ENCODE assay signal across 9 cellular contexts in the genomic region with DNA sequence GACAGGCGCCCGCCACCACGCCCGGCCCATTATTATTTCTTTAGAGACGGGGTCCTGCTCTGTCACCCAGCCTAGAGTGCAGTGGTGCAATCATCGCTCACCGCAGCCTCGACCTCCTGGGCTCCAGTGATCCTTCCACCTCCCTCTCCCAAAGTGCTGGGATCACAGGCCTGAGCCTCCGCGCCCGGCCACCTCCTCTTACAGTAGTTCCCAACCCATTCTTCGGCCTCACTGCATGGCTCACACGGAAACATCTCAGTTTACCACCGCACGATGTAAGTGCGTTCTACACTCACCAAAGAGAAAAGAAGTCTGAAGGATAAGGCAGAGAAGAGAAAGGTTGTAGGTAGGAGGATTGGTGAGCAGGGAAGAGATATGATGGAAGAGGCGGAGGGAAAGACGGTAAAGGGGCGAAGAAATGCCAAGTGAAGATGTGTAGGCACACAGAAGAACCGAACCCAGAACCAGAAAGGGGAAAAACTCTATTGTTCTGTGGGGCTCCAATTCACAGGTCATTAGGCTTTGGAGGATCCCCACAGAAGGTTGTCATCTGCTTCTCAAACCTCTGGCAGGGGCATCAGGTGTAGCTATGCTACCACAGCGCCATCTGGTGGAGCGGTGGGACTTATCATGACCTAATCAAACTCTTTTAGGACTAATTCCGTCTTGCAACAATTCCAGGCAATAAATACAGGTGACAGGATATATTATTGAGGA.
DNase-seq lines count a peak whose midpoint lies in the region; ATAC-seq and TF ChIP-seq lines count a peak whose summit lies in the region.
"Had no signal": no experiment of that assay in that cellular context is flagged by ENCODE, and none has a peak within 500 bp of the region (broad histone marks: within the 10 kb centered on the region; RNA-seq: fewer than 3 reads in every experiment).

No MANE protein-coding gene starts in this region.

- peak; percentile 89 for TF ChIP-seq CTCF in Calu3 (IDR thresholded peaks at IDR 0.05; ENCODE audit: unreplicated experiment)
- peak; percentile 74 to 92 (median 84) for TF ChIP-seq CTCF in gastroesophageal sphincter (IDR thresholded peaks at IDR 0.05)
- peak; percentile 94 for TF ChIP-seq CTCF in osteocyte (IDR thresholded peaks at IDR 0.05)
- peak; percentile 75 to 88 (median 81) for TF ChIP-seq CTCF in thyroid gland (IDR thresholded peaks at IDR 0.05)

- TF ChIP-seq EP300 in gastroesophageal sphincter (IDR thresholded peaks at IDR 0.05) = no peak

- H3K4me1 ChIP-seq in SJSA1 (replicated peaks) = peaks cover 28% of the 10 kb centered on the region
- H3K4me1 ChIP-seq in gastroesophageal sphincter = peaks cover 0 to 23% (median 0%) of the 10 kb centered on the region in 3 donors
- peaks cover 7 to 18% of the 10 kb centered on the region in 2 donors for H3K4me1 ChIP-seq in thyroid gland

- H3K36me3 Mint-ChIP-seq in Calu3 (ENCODE audit: insufficient read depth, unreplicated experiment) (no peaks in the 10 kb centered on the region), osteocyte (ENCODE audit: unreplicated experiment) (peaks cover 4% of the 10 kb centered on the region)

- intact Hi-C loops in Calu3 (cut with micrococcal nuclease; ENCODE audit: unreplicated experiment) (loop anchor here (1.0 to 10.0 kb wide), 3 partner anchors 608 to 924 kb away; no protein-coding TSS in a partner anchor), thyroid gland (cut with DNase I) (loop anchor here (5.0 kb wide), 1 partner anchor 851 kb away; a partner anchor contains a TSS)

- no TSS peak for BruUV-seq in Calu3 (replicated peaks; lab: Mats Ljungman, UMichigan)

- DNase-seq in Calu3 (peak; percentile 89), MV-4-11 (lab: John Stamatoyannopoulos, UW) (peak; percentile 43), SJSA1 (ENCODE audit: low read depth in 1 of 2, low spot score in 2 of 2) (peak; percentile 62 to 84), osteocyte (ENCODE audit: extremely low spot score, unreplicated experiment) (peak; percentile 93), thyroid gland (peak; percentile 91 to 96)
- DNase-seq in activated effector memory CD4-positive, alpha-beta T cell treated with anti-CD3 and anti-CD28 coated beads, Interleukin-2, amount 50 U/mL, for 16 hours = peak; percentile 93

- H3K27me3 Mint-ChIP-seq in Calu3 (ENCODE audit: unreplicated experiment) (no peaks in the 10 kb centered on the region), osteocyte (ENCODE audit: unreplicated experiment) (no peaks in the 10 kb centered on the region)

- H3K9me3 Mint-ChIP-seq in Calu3 (ENCODE audit: low read depth, unreplicated experiment) = no peaks in the 10 kb centered on the region
- H3K9me3 Mint-ChIP-seq in osteocyte (ENCODE audit: unreplicated experiment) = peaks cover 3% of the 10 kb centered on the region
- H3K9me3 Mint-ChIP-seq: T-helper 1 cell treated with Interleukin-12 subunit alpha and Interleukin-12 subunit beta and Interleukin-4 antibody, amounts not matched to agents 30 μg/mL and 1 μg/mL, for 36 hours had no signal

- H3K27me3 ChIP-seq in SJSA1 (replicated peaks) (no peaks in the 10 kb centered on the region), gastroesophageal sphincter (no peaks in the 10 kb centered on the region), thyroid gland (no peaks in the 10 kb centered on the region)

- CTCF ChIA-PET in Calu3 (lab: Charles Lee) = interaction anchor here (0.8 to 1.6 kb wide), 3 partner anchors 418 to 850 kb away, joined by 4 to 15 read pairs (median 5); no protein-coding TSS in a partner anchor

- ATAC-seq in GM21619 (IDR thresholded peaks at IDR 0.05; ENCODE audit: unreplicated experiment) (peak; percentile 63), gastroesophageal sphincter (peak; percentile 58)

- H3K9me3 ChIP-seq in SJSA1 (replicated peaks) = no peaks in the 10 kb centered on the region
- no peaks in the 10 kb centered on the region for H3K9me3 ChIP-seq in gastroesophageal sphincter
- H3K9me3 ChIP-seq in thyroid gland = no peaks in the 10 kb centered on the region

- H3K4me3 ChIP-seq in SJSA1 (no peak overlapping the region), gastroesophageal sphincter (no peak overlapping the region), thyroid gland (replicated peaks in 1 of 3) (no peak overlapping the region)

- H3K27ac Mint-ChIP-seq in Calu3 (ENCODE audit: unreplicated experiment) = no peak overlapping the region
- H3K27ac Mint-ChIP-seq in osteocyte (ENCODE audit: unreplicated experiment) = no peak overlapping the region
- H3K27ac Mint-ChIP-seq: T-helper 1 cell treated with Interleukin-12 subunit alpha and Interleukin-12 subunit beta and Interleukin-4 antibody, amounts not matched to agents 30 μg/mL and 1 μg/mL, for 36 hours had no signal

- H3K36me3 ChIP-seq in SJSA1 = no peaks in the 10 kb centered on the region
- H3K36me3 ChIP-seq in gastroesophageal sphincter = no peaks in the 10 kb centered on the region
- H3K36me3 ChIP-seq in thyroid gland = no peaks in the 10 kb centered on the region

- TF ChIP-seq POLR2A in gastroesophageal sphincter (IDR thresholded peaks at IDR 0.05) = no peak
- TF ChIP-seq POLR2A in thyroid gland (IDR thresholded peaks at IDR 0.05) = no peak

- H3K4me3 Mint-ChIP-seq in Calu3 (ENCODE audit: low read depth, unreplicated experiment) = no peak overlapping the region
- H3K4me3 Mint-ChIP-seq in osteocyte (ENCODE audit: unreplicated experiment) = no peak overlapping the region
- H3K4me3 Mint-ChIP-seq: T-helper 1 cell treated with Interleukin-12 subunit alpha and Interleukin-12 subunit beta and Interleukin-4 antibody, amounts not matched to agents 30 μg/mL and 1 μg/mL, for 36 hours had no signal

- H3K4me1 Mint-ChIP-seq in Calu3 (ENCODE audit: low read depth, unreplicated experiment) (peaks cover 19% of the 10 kb centered on the region), osteocyte (ENCODE audit: unreplicated experiment) (peaks cover 47% of the 10 kb centered on the region)

- H3K27ac ChIP-seq in SJSA1 (no peak overlapping the region), gastroesophageal sphincter (no peak overlapping the region), thyroid gland (no peak overlapping the region)

- 55 to 56% methylated on average over 7 to 8 of the region's 23 CpGs for WGBS in gastroesophageal sphincter (ENCODE audit: low coverage in 1 of 2), 2 donors
- WGBS in thyroid gland, 2 donors = 77 to 80% methylated on average over 23 of the region's 23 CpGs

Comparison
In these comparisons a context has a peak if more than half of its experiments do, and no peak if none do; other contexts are left out.
1. DNase-seq: peak in every context shown above with its lines; median percentile 94 in thyroid gland; 93 in activated effector memory CD4-positive, alpha-beta T cell treated with anti-CD3 and anti-CD28 coated beads, Interleukin-2, amount 50 U/mL, for 16 hours; 93 in osteocyte; 89 in Calu3; 73 in SJSA1; 43 in MV-4-11.